In the genomic region with DNA sequence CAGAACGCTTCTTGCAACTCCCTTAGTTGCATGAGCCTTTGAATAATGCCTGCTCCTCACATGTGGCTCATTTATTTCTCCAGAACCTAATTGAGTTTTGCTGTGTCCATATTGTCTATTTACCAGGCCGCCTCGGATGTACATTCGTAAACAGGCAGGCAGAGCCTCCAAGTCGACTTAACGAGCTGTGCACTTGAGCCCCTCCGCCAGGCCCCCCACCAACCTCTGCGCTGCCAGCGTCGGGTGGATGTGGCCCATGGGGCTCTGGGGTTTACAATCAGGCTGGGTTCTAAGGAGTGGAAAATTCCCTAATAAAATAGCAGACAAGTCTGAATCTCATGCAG, we compare ENCODE assay signal across 25 cellular contexts.
"Had no signal": no experiment of that assay in that cellular context is flagged by ENCODE, and none has a peak within 500 bp of the region (broad histone marks: within the 10 kb centered on the region; RNA-seq: fewer than 3 reads in every experiment).

No MANE protein-coding gene starts in this region.

- H3K9me3 Mint-ChIP-seq: memory B cell; natural killer cell; stimulated activated naive CD8-positive, alpha-beta T cell treated with anti-CD3 and anti-CD28 coated beads, Interleukin-15, Interleukin-2, amounts not matched to agents 100 ng/mL and 50 ng/mL, for 24 hours had no signal

- DNase-seq: dermis blood vessel endothelial cell; effector memory CD4-positive, alpha-beta T cell; foreskin keratinocyte; heart right ventricle; hippocampal formation; kidney glomerular epithelial cell; left colon; natural killer cell; small intestine; stimulated activated CD4-positive, alpha-beta T cell treated with anti-CD3 and anti-CD28 coated beads, Interleukin-15, amount 100 ng/mL, for 24 hours; stimulated activated CD4-positive, alpha-beta T cell treated with anti-CD3 and anti-CD28 coated beads, Interleukin-2, amount 100 ng/mL, for 48 hours; stimulated activated naive B cell treated with anti-CD40 and anti-IgM and Interleukin-4, amounts not matched to agents 10 μg/mL and 1 μg/mL and 100 μg/mL, for 72 hours; upper lobe of left lung had no signal

- ATAC-seq: foreskin keratinocyte; gastroesophageal sphincter; heart right ventricle; left colon; natural killer cell; stimulated activated naive B cell treated with anti-CD40 and anti-IgM and Interleukin-4, amounts not matched to agents 10 μg/mL and 1 μg/mL and 100 μg/mL, for 72 hours had no signal

- H3K27me3 Mint-ChIP-seq: memory B cell; progenitor cell of endocrine pancreas; stimulated activated naive B cell treated with anti-CD40 and anti-IgM and Interleukin-4, amounts not matched to agents 10 μg/mL and 1 μg/mL and 100 μg/mL, for 72 hours; stimulated activated naive CD8-positive, alpha-beta T cell treated with anti-CD3 and anti-CD28 coated beads, Interleukin-15, Interleukin-2, amounts not matched to agents 100 ng/mL and 50 ng/mL, for 24 hours had no signal

- H3K27ac Mint-ChIP-seq: memory B cell; natural killer cell; progenitor cell of endocrine pancreas; stimulated activated naive B cell treated with anti-CD40 and anti-IgM and Interleukin-4, amounts not matched to agents 10 μg/mL and 1 μg/mL and 100 μg/mL, for 72 hours; stimulated activated naive CD8-positive, alpha-beta T cell treated with anti-CD3 and anti-CD28 coated beads, Interleukin-15, Interleukin-2, amounts not matched to agents 100 ng/mL and 50 ng/mL, for 24 hours had no signal

- H3K4me1 Mint-ChIP-seq: memory B cell; natural killer cell; stimulated activated naive B cell treated with anti-CD40 and anti-IgM and Interleukin-4, amounts not matched to agents 10 μg/mL and 1 μg/mL and 100 μg/mL, for 72 hours had no signal

- H3K27ac ChIP-seq: coronary artery, esophagus muscularis mucosa, foreskin keratinocyte, gastroesophageal sphincter, heart right ventricle, neutrophil, parathyroid adenoma, right lobe of liver, thoracic aorta, tibial nerve, upper lobe of left lung had no signal

- H3K27me3 ChIP-seq: esophagus muscularis mucosa, foreskin keratinocyte, gastroesophageal sphincter, heart right ventricle, neutrophil, right lobe of liver, tibial nerve, upper lobe of left lung had no signal

- H3K4me3 ChIP-seq: coronary artery, esophagus muscularis mucosa, gastroesophageal sphincter, heart right ventricle, lung, right lobe of liver, thoracic aorta, tibial nerve, upper lobe of left lung had no signal

- H3K9me3 ChIP-seq: gastroesophageal sphincter, heart right ventricle, neutrophil, right lobe of liver, thoracic aorta, tibial nerve, upper lobe of left lung had no signal

- H3K9ac ChIP-seq: parathyroid adenoma had no signal

- H3K36me3 Mint-ChIP-seq: natural killer cell had no signal

- H3K4me1 ChIP-seq: esophagus muscularis mucosa, foreskin keratinocyte, gastroesophageal sphincter, heart right ventricle, parathyroid adenoma, right lobe of liver, tibial nerve, upper lobe of left lung had no signal

- H3K36me3 ChIP-seq: right lobe of liver had no signal

- H3K4me3 Mint-ChIP-seq: memory B cell; natural killer cell; stimulated activated naive B cell treated with anti-CD40 and anti-IgM and Interleukin-4, amounts not matched to agents 10 μg/mL and 1 μg/mL and 100 μg/mL, for 72 hours; stimulated activated naive CD8-positive, alpha-beta T cell treated with anti-CD3 and anti-CD28 coated beads, Interleukin-15, Interleukin-2, amounts not matched to agents 100 ng/mL and 50 ng/mL, for 24 hours had no signal
